Comparison of ENCODE assay signal across 8 cellular contexts in genomic region chr1:211135342-211135950, GRCh38. TPM values are rescaled to one million over a fixed set of nuclear protein-coding genes. Genes with fewer than 3 reads are reported as not detected.
DNase-seq lines count a peak whose midpoint lies in the region; ATAC-seq, FAIRE-seq and TF ChIP-seq lines count a peak whose summit lies in the region.

No MANE protein-coding gene starts in this region.

- in situ Hi-C loops in GM12878 (cut with MboI): no loop called here

- H3K27me3 Mint-ChIP-seq in CD14-positive monocyte (ENCODE audit: low read depth in 3 of 3): peaks cover 40 to 66% (median 42%) of the 10 kb centered on the region in 3 donors

- no peak overlapping the region for H3K9ac ChIP-seq in GM12878 (ENCODE audit: control insufficient read depth, insufficient read depth, low read length)

- no peaks in the 10 kb centered on the region for H3K4me1 ChIP-seq in GM12878 (ENCODE audit: control insufficient read depth, insufficient read depth, low read length)
- peaks cover 12 to 15% (median 14%) of the 10 kb centered on the region in 4 donors for H3K4me1 ChIP-seq in upper lobe of left lung

- peaks cover 0 to 2% of the 10 kb centered on the region in 2 donors for H3K36me3 Mint-ChIP-seq in CD14-positive monocyte

- TF ChIP-seq CTCF in CD14-positive monocyte (IDR thresholded peaks at IDR 0.05) (peak; percentile 39), GM20000 (IDR thresholded peaks at IDR 0.05; ENCODE audit: extremely low read depth, missing control alignments) (peak; percentile 8), GM12878 (IDR thresholded peaks at IDR 0.05 in 2 of 3, conservative IDR thresholded peaks at IDR 0.05 in 1 of 3; ENCODE audit: control insufficient read depth in 2 of 3, extremely low read depth in 1 of 3, insufficient read depth in 1 of 3, low read depth in 3 of 3, low read length in 3 of 3) (peak; percentile 63 to 70 (median 65)), upper lobe of left lung (IDR thresholded peaks at IDR 0.05) (peak in 4 of 6 experiments; percentile 20 to 53 (median 32))

- SMC1A ChIA-PET in GM12878 (lab: Charles Lee; ENCODE audit: uncharacterized antibody, unreplicated experiment): interaction anchor here (0.5 to 3.2 kb wide), 15 partner anchors 9 to 993 kb away, joined by 3 to 12 read pairs (median 3); no protein-coding TSS in a partner anchor

- peak overlapping the region in 1 of 2 donors; percentile 73 for H3K4me3 Mint-ChIP-seq in CD14-positive monocyte

- CTCF ChIA-PET in GM12878 (lab: Yijun Ruan, JAX): interaction anchor here (0.6 to 5.7 kb wide), 24 partner anchors 9 to 995 kb away, joined by 3 to 46 read pairs (median 4); no protein-coding TSS in a partner anchor

- ATAC-seq in GM12878: peak; percentile 63
- ATAC-seq in upper lobe of left lung (ENCODE audit: low FRiP score in 2 of 2): peak; percentile 65 to 74
- no peak for ATAC-seq in GM18517 (IDR thresholded peaks at IDR 0.05; ENCODE audit: unreplicated experiment)
- ATAC-seq in HG03039 (IDR thresholded peaks at IDR 0.05; ENCODE audit: unreplicated experiment): no peak

- H2AFZ ChIP-seq in GM12878 (ENCODE audit: control insufficient read depth, low read depth, low read length): no peak overlapping the region

- H3K27ac Mint-ChIP-seq in CD14-positive monocyte: no peak overlapping the region

- H4K20me1 ChIP-seq in GM12878 (ENCODE audit: control insufficient read depth, insufficient read depth): no peaks in the 10 kb centered on the region

- FAIRE-seq in GM12878 (lab: Jason Lieb, UNC): peak; percentile 83

- TF ChIP-seq POLR2A in GM12878 (IDR thresholded peaks at IDR 0.05; ENCODE audit: low read depth, low read length): no peak
- no peak for TF ChIP-seq POLR2A in upper lobe of left lung (IDR thresholded peaks at IDR 0.05)

- H3K27ac ChIP-seq in GM12878 (ENCODE audit: control insufficient read depth, insufficient read depth): no peak overlapping the region
- no peak overlapping the region for H3K27ac ChIP-seq in upper lobe of left lung

- no peak overlapping the region for H3K4me3 ChIP-seq in GM12878
- no peak overlapping the region for H3K4me3 ChIP-seq in upper lobe of left lung

- POLR2A ChIA-PET in GM12878 (lab: Charles Lee): no interaction called here

- TF ChIP-seq EP300 in GM12878 (IDR thresholded peaks at IDR 0.05; ENCODE audit: borderline replicate concordance in 1 of 2, control insufficient read depth in 1 of 2, low read depth in 2 of 2, low read length in 2 of 2) (no peak), upper lobe of left lung (IDR thresholded peaks at IDR 0.05) (no peak)

- H3K9me3 Mint-ChIP-seq in CD14-positive monocyte: peaks cover 0 to 8% (median 0%) of the 10 kb centered on the region in 7 donors

- no peak overlapping the region for H3K4me2 ChIP-seq in GM12878 (ENCODE audit: control insufficient read depth, insufficient read depth)

- H3K4me1 Mint-ChIP-seq in CD14-positive monocyte: peaks cover 5% of the 10 kb centered on the region

- no peaks in the 10 kb centered on the region for H3K36me3 ChIP-seq in GM12878 (ENCODE audit: control insufficient read depth in 2 of 2, insufficient read depth in 2 of 2, low read length in 1 of 2)
- no peaks in the 10 kb centered on the region for H3K36me3 ChIP-seq in upper lobe of left lung

- H3K27me3 ChIP-seq in GM12878 (replicated peaks in 1 of 2; ENCODE audit: control insufficient read depth in 2 of 2, insufficient read depth in 2 of 2, low read length in 1 of 2) (peaks cover 0 to 4% of the 10 kb centered on the region in 2 experiments; a peak in 2 of 4 replicates), upper lobe of left lung (peaks cover 0 to 31% (median 5%) of the 10 kb centered on the region in 4 donors)

- 27% methylated on average over 5 of the region's 5 CpGs for WGBS in GM12878 (ENCODE audit: insufficient coverage, insufficient replicate concordance, low lambda C conversion rate, missing lambda C conversion rate)
- WGBS in upper lobe of left lung, 2 donors: 17 to 28% methylated on average over 4 to 5 of the region's 5 CpGs

- intact Hi-C loops in CD14-positive monocyte (cut with micrococcal nuclease): loop anchor here in 1 of 2 donors (10.0 kb wide), 2 partner anchors 551 to 731 kb away; no protein-coding TSS in a partner anchor
- intact Hi-C loops in GM12878 (cut with micrococcal nuclease; ENCODE audit: unreplicated experiment): loop anchor here (1.0 to 5.0 kb wide), 2 partner anchors 122 to 728 kb away; partner anchors contain the start of gene RCOR3

- BruUV-seq in GM12878 (replicated peaks; lab: Mats Ljungman, UMichigan): no TSS peak

- RAD21 ChIA-PET in GM12878 (lab: Charles Lee; ENCODE audit: unreplicated experiment): interaction anchor here (0.7 to 3.1 kb wide), 9 partner anchors 186 to 992 kb away, joined by 3 to 48 read pairs (median 4); no protein-coding TSS in a partner anchor

- no peaks in the 10 kb centered on the region for H3K9me3 ChIP-seq in GM12878 (replicated peaks; ENCODE audit: control insufficient read depth, insufficient read depth, low read length)
- H3K9me3 ChIP-seq in upper lobe of left lung: no peaks in the 10 kb centered on the region

- no peaks in the 10 kb centered on the region for H3K79me2 ChIP-seq in GM12878 (ENCODE audit: control insufficient read depth, insufficient read depth, low read length)

- DNase-seq in CD14-positive monocyte (ENCODE audit: low spot score): no peak
- peak; percentile 45 for DNase-seq in GM20000 (ENCODE audit: low spot score)
- peak; percentile 38 for DNase-seq in NCI-H345 (lab: John Stamatoyannopoulos, UW)
- peak; percentile 9 for DNase-seq in GM12878 (ENCODE audit: low read depth, low spot score)
- DNase-seq in iris pigment epithelial cell (ENCODE audit: low read depth): peak; percentile 58
- no peak for DNase-seq in upper lobe of left lung

- peak; percentile 78 for TF ChIP-seq RAD21 in GM12878 (IDR thresholded peaks at IDR 0.05; ENCODE audit: insufficient read depth, low read depth, low read length)

TF ChIP-seq in GM12878, 131 proteins besides CTCF, POLR2A, EP300 and RAD21:
- TF ChIP-seq ZNF592 (IDR thresholded peaks at IDR 0.05) (0 out of 2 replicates have a peak, but pooled peaks have one; percentile 70), ZNF24 (IDR thresholded peaks at IDR 0.05) (peak; percentile 46; the same call in 1 of the 2 replicates), RFX5 (IDR thresholded peaks at IDR 0.05; ENCODE audit: low read depth, low read length) (no peak), SMC3 (IDR thresholded peaks at IDR 0.05; ENCODE audit: borderline replicate concordance, low read length) (peak; percentile 53; the same call in 1 of the 2 replicates), SMARCA5 (IDR thresholded peaks at IDR 0.05) (0 out of 2 replicates have a peak, but pooled peaks have one; percentile 41)

RNA-seq across cellular contexts. Expression of gene KCNH1, which starts 1.5 kb away (rescaled TPM):
- polyA plus RNA-seq in CD14-positive monocyte (not detected), GM12878 (2011; rRNA removed) (0.04 TPM in 1 of 2 replicates, not detected in the other), GM12878 (2014; fragmentation: Illumina TruSeq; extraction: Trizol) (0.04 TPM in 1 of 2 replicates, not detected in the other), GM12878 (2014; fragmentation: Nextera tagmentation; extraction: Ambion mirVana) (under 1 TPM in 1 of 2 experiments, not detected in 1; 0.02 TPM), GM12878 (2014; rRNA removed) (not detected in 2 replicates), GM12878 (2016; fragmentation: Nextera tagmentation; extraction: Ambion mirVana) (not detected)
- total RNA-seq in GM12878 (2013; cell fraction: nucleolus; rRNA removed): not detected in 2 replicates
- total RNA-seq in GM12878 (2014; rRNA removed) (not detected in 2 replicates), GM12878 (2014; rRNA removed; fragmentation: Illumina TruSeq; extraction: Trizol) (not detected in 2 replicates), GM12878 (2021) (not detected in 2 replicates), upper lobe of left lung (under 1 TPM in 1 of 6 donors, not detected in 5; 0.09 TPM)
- polyA plus RNA-seq in GM12878 (2011; ENCODE audit: low read depth): not detected
- 0.02 and 0.04 TPM in 2 replicates for polyA plus RNA-seq in GM12878 (2011; cell fraction: cytosol; rRNA removed)
- polyA plus RNA-seq in GM12878 (2011; cell fraction: nucleus; rRNA removed): 0.04 and 0.06 TPM in 2 replicates
- 0.10 TPM in 1 of 2 replicates, not detected in the other for polyA plus RNA-seq in GM12878 (2012)
- 0.05 and 0.15 TPM in 2 replicates for polyA minus RNA-seq in GM12878 (2011; rRNA and poly(A)+ RNA removed)
- polyA minus RNA-seq in GM12878 (2011; cell fraction: cytosol; rRNA and poly(A)+ RNA removed): 0.94 TPM in 1 of 2 replicates, not detected in the other
- polyA minus RNA-seq in GM12878 (2011; cell fraction: nucleus; rRNA and poly(A)+ RNA removed): 0.12 and 0.67 TPM in 2 replicates

Comparison
In these comparisons a context has a peak if more than half of its experiments do, and no peak if none do; other contexts are left out.
1. DNase-seq: peak in GM20000 (single experiment), NCI-H345 (single experiment), GM12878 (single experiment) and iris pigment epithelial cell (single experiment); none in CD14-positive monocyte (single experiment) and upper lobe of left lung (0 of 2).
2. CTCF ChIP-seq: peak in every context shown above with its lines; median percentile 65 in GM12878; 39 in CD14-positive monocyte; 32 in upper lobe of left lung; 8 in GM20000.
3. ATAC-seq: peak in GM12878 (single experiment) and upper lobe of left lung (2 of 2); none in GM18517 (single experiment) and HG03039 (single experiment).